In the genomic region with DNA sequence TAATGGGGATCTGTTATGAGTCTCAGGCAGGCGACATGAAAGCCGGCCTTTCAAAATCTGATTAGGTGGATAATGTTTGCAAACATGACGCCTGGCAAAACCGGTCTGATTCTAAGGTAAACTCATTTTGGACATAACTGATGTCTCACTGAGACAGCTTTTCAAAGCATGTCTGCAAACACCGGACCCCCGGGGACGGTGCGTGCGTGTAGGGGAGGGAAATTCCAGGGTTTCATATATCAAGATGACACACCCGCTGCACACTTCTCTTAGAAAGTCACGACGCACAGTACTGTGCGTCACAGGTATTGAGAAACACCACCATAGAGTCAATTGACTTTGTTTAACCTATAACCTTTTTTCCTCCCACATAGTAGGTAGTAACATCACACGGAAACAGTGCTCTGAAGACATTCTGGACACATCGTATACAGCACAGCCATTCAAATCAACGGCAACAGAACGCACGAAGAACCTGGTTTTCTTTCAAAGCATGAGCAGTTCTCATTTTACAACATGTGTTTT, we compare ENCODE assay signal across 12 cellular contexts. TPM values are rescaled to one million over a fixed set of nuclear protein-coding genes. Genes with fewer than 3 reads are reported as not detected.
DNase-seq lines count a peak whose midpoint lies in the region; ATAC-seq and TF ChIP-seq lines count a peak whose summit lies in the region.
"Had no signal": no experiment of that assay in that cellular context is flagged by ENCODE, and none has a peak within 500 bp of the region (broad histone marks: within the 10 kb centered on the region; RNA-seq: fewer than 3 reads in every experiment).

No MANE protein-coding gene starts in this region.

- no peak for TF ChIP-seq EP300 in stomach (IDR thresholded peaks at IDR 0.05)

- no peak for TF ChIP-seq POLR2A in stomach (IDR thresholded peaks at IDR 0.05)

- DNase-seq in activated CD4-positive, CD25-positive, alpha-beta regulatory T cell (lab: John Stamatoyannopoulos, UW), result no peak
- DNase-seq in NCI-H460 (ENCODE audit: extremely low read depth, low read depth) (peak; percentile 93), foreskin keratinocyte (peak; percentile 55 to 83), stomach (peak; percentile 64), medulla oblongata (ENCODE audit: extremely low spot score) (no peak), ascending aorta (ENCODE audit: low spot score in 2 of 2) (no peak)
- no peak for DNase-seq in activated naive CD4-positive, alpha-beta T cell treated with anti-CD3 and anti-CD28 coated beads for 36 hours
- DNase-seq: activated naive CD4-positive, alpha-beta T cell treated with anti-CD3 and anti-CD28 coated beads, Interleukin-2, amount 10 ng/mL, durations not matched to agents 7 days and 5 days; KBM-7; stimulated activated CD4-positive, alpha-beta T cell treated with anti-CD3 and anti-CD28 coated beads, Interleukin-2, amount 100 ng/mL, for 48 hours had no signal

- H3K27me3 Mint-ChIP-seq in activated naive CD4-positive, alpha-beta T cell treated with anti-CD3 and anti-CD28 coated beads for 36 hours (ENCODE audit: low read depth), result no peaks in the 10 kb centered on the region
- H3K27me3 Mint-ChIP-seq: activated naive CD4-positive, alpha-beta T cell treated with anti-CD3 and anti-CD28 coated beads, Interleukin-2, amount 10 ng/mL, durations not matched to agents 7 days and 5 days; natural killer cell treated with Interleukin-12 subunit alpha and Interleukin-12 subunit beta and Interleukin-15 and Interleukin-18, amount 100 ng/mL, for 72 hours had no signal

- H3K9me3 ChIP-seq in stomach (no peaks in the 10 kb centered on the region), ascending aorta (no peaks in the 10 kb centered on the region)

- ATAC-seq in activated CD4-positive, CD25-positive, alpha-beta regulatory T cell treated with anti-CD3 and anti-CD28 coated beads, Interleukin-2, amount 50 U/mL, for 24 hours, result peak; percentile 48 to 67
- ATAC-seq in foreskin keratinocyte, result peak; percentile 91
- ATAC-seq: natural killer cell treated with Interleukin-12 subunit alpha and Interleukin-12 subunit beta and Interleukin-15 and Interleukin-18, amount 100 ng/mL, for 72 hours had no signal

- CTCF ChIA-PET in activated naive CD4-positive, alpha-beta T cell treated with anti-CD3 and anti-CD28 coated beads for 36 hours (lab: Charles Lee), result interaction anchor here (0.6 to 0.7 kb wide), 2 partner anchors 9 to 116 kb away, joined by 3 read pairs; no protein-coding TSS in a partner anchor

- H3K27me3 ChIP-seq in foreskin keratinocyte, result no peaks in the 10 kb centered on the region
- no peaks in the 10 kb centered on the region for H3K27me3 ChIP-seq in stomach
- no peaks in the 10 kb centered on the region for H3K27me3 ChIP-seq in ascending aorta

- no peak for TF ChIP-seq CTCF in foreskin keratinocyte (conservative IDR thresholded peaks at IDR 0.05)
- TF ChIP-seq CTCF in stomach (IDR thresholded peaks at IDR 0.05), result no peak
- no peak for TF ChIP-seq CTCF in ascending aorta (IDR thresholded peaks at IDR 0.05)

- peaks cover 3% of the 10 kb centered on the region for H3K4me1 Mint-ChIP-seq in activated naive CD4-positive, alpha-beta T cell treated with anti-CD3 and anti-CD28 coated beads for 36 hours (ENCODE audit: low read depth)

- H3K27ac ChIP-seq in foreskin keratinocyte (peak overlapping the region; percentile 35), stomach (peak overlapping the region; percentile 59 to 71 (median 65)), ascending aorta (no peak overlapping the region)

- H3K27ac Mint-ChIP-seq in activated naive CD4-positive, alpha-beta T cell treated with anti-CD3 and anti-CD28 coated beads for 36 hours, result no peak overlapping the region
- H3K27ac Mint-ChIP-seq: activated naive CD4-positive, alpha-beta T cell treated with anti-CD3 and anti-CD28 coated beads, Interleukin-2, amount 10 ng/mL, durations not matched to agents 7 days and 5 days; natural killer cell treated with Interleukin-12 subunit alpha and Interleukin-12 subunit beta and Interleukin-15 and Interleukin-18, amount 100 ng/mL, for 72 hours had no signal

- H3K4me3 Mint-ChIP-seq in activated naive CD4-positive, alpha-beta T cell treated with anti-CD3 and anti-CD28 coated beads for 36 hours, result no peak overlapping the region
- H3K4me3 Mint-ChIP-seq: activated naive CD4-positive, alpha-beta T cell treated with anti-CD3 and anti-CD28 coated beads, Interleukin-2, amount 10 ng/mL, durations not matched to agents 7 days and 5 days; natural killer cell treated with Interleukin-12 subunit alpha and Interleukin-12 subunit beta and Interleukin-15 and Interleukin-18, amount 100 ng/mL, for 72 hours had no signal

- H3K4me1 ChIP-seq in foreskin keratinocyte, result no peaks in the 10 kb centered on the region
- peaks cover 15 to 43% (median 36%) of the 10 kb centered on the region in 4 donors for H3K4me1 ChIP-seq in stomach
- H3K4me1 ChIP-seq in ascending aorta, result no peaks in the 10 kb centered on the region

- H3K36me3 Mint-ChIP-seq in activated naive CD4-positive, alpha-beta T cell treated with anti-CD3 and anti-CD28 coated beads for 36 hours (ENCODE audit: low read depth), result peaks cover 14% of the 10 kb centered on the region
- H3K36me3 Mint-ChIP-seq: natural killer cell treated with Interleukin-12 subunit alpha and Interleukin-12 subunit beta and Interleukin-15 and Interleukin-18, amount 100 ng/mL, for 72 hours had no signal

- H3K36me3 ChIP-seq in stomach (peaks cover 8 to 52% (median 44%) of the 10 kb centered on the region in 4 donors), ascending aorta (peaks cover 17 to 23% of the 10 kb centered on the region in 2 donors)

- no peak overlapping the region for H3K4me3 ChIP-seq in stomach
- H3K4me3 ChIP-seq in ascending aorta, result no peak overlapping the region

- no peaks in the 10 kb centered on the region for H3K9me3 Mint-ChIP-seq in activated naive CD4-positive, alpha-beta T cell treated with anti-CD3 and anti-CD28 coated beads for 36 hours
- H3K9me3 Mint-ChIP-seq: activated naive CD4-positive, alpha-beta T cell treated with anti-CD3 and anti-CD28 coated beads, Interleukin-2, amount 10 ng/mL, durations not matched to agents 7 days and 5 days; natural killer cell treated with Interleukin-12 subunit alpha and Interleukin-12 subunit beta and Interleukin-15 and Interleukin-18, amount 100 ng/mL, for 72 hours had no signal

- WGBS in stomach, 5 donors, result 29 to 55% (median 46%) methylated on average over 18 of the region's 18 CpGs

- intact Hi-C loops in stomach (cut with DNase I; ENCODE audit: low total_unique reads) (no loop called here), ascending aorta (cut with DNase I) (no loop called here)
- intact Hi-C loops in activated naive CD4-positive, alpha-beta T cell treated with anti-CD3 and anti-CD28 coated beads for 36 hours (cut with micrococcal nuclease), result no loop called here

RNA-seq across cellular contexts. Expression of a gene that starts 43.9 kb away (rescaled TPM):
- 61.3 and 66.4 TPM in 2 replicates for total RNA-seq in NCI-H460 (2014; rRNA removed; shearing (Covaris generic))
- 81.2 and 88.0 TPM in 2 replicates for polyA plus RNA-seq in NCI-H460 (2014; cell fraction: nucleus; rRNA removed)
- total RNA-seq in foreskin keratinocyte (not detected in 2 replicates), stomach (100 to 1,000 TPM in 2 of 5 donors, 10 to 100 TPM in 2, not detected in 1; 51.3 to 352 (median 103) TPM), ascending aorta (20.8 TPM)
- polyA plus RNA-seq in foreskin keratinocyte (0.13 TPM in 1 of 2 replicates, not detected in the other), stomach (100 to 1,000 TPM in 1 of 3 donors, 10 to 100 TPM in 2; 70.3 to 183 (median 87.5) TPM)
- 10 to 100 TPM; 13.4 to 14.7 TPM for total RNA-seq in activated naive CD4-positive, alpha-beta T cell treated with anti-CD3 and anti-CD28 coated beads for 36 hours

RNA-seq across cellular contexts. Expression of a gene that starts 47.2 kb away (rescaled TPM):
- 57.5 and 62.3 TPM in 2 replicates for total RNA-seq in NCI-H460 (2014; rRNA removed; shearing (Covaris generic))
- 27.1 and 81.6 TPM in 2 replicates for polyA plus RNA-seq in NCI-H460 (2014; cell fraction: nucleus; rRNA removed)
- total RNA-seq in foreskin keratinocyte (28.1 and 30.4 TPM in 2 replicates), stomach (100 to 1,000 TPM in 1 of 5 donors, 10 to 100 TPM in 4; 21.0 to 494 (median 70.4) TPM), ascending aorta (35.9 TPM)
- polyA plus RNA-seq in foreskin keratinocyte (8.0 and 9.3 TPM in 2 replicates), stomach (10 to 100 TPM in 2 of 3 donors, 1 to 10 TPM in 1; 7.4 to 12.7 (median 11.0) TPM)
- 10 to 100 TPM; 18.2 to 19.7 TPM for total RNA-seq in activated naive CD4-positive, alpha-beta T cell treated with anti-CD3 and anti-CD28 coated beads for 36 hours

Comparison
In these comparisons a context has a peak if more than half of its experiments do, and no peak if none do; other contexts are left out.
1. DNase-seq: peak in NCI-H460 (single experiment), foreskin keratinocyte (2 of 2) and stomach (single experiment); none in activated CD4-positive, CD25-positive, alpha-beta regulatory T cell (0 of 4), activated naive CD4-positive, alpha-beta T cell treated with anti-CD3 and anti-CD28 coated beads for 36 hours (single experiment), medulla oblongata (single experiment) and ascending aorta (0 of 2).
2. H3K27ac ChIP-seq: peak in foreskin keratinocyte (single experiment) and stomach (5 of 5); none in ascending aorta (0 of 2).